Comparison of ENCODE assay signal across 4 cellular contexts in genomic region chr5:1642221-1642620, GRCh38.
"Had no signal": no experiment of that assay in that cellular context is flagged by ENCODE, and none has a peak within 500 bp of the region (broad histone marks: within the 10 kb centered on the region; RNA-seq: fewer than 3 reads in every experiment).

No MANE protein-coding gene starts in this region.

- H3K36me3 ChIP-seq: Peyer's patch, SJSA1 had no signal

- H3K4me3 ChIP-seq: Peyer's patch, SJSA1 had no signal

- FAIRE-seq: astrocyte had no signal

- H3K27ac ChIP-seq: Peyer's patch, RWPE1, SJSA1 had no signal

- H3K9me3 ChIP-seq: Peyer's patch had no signal
